In the genomic region with DNA sequence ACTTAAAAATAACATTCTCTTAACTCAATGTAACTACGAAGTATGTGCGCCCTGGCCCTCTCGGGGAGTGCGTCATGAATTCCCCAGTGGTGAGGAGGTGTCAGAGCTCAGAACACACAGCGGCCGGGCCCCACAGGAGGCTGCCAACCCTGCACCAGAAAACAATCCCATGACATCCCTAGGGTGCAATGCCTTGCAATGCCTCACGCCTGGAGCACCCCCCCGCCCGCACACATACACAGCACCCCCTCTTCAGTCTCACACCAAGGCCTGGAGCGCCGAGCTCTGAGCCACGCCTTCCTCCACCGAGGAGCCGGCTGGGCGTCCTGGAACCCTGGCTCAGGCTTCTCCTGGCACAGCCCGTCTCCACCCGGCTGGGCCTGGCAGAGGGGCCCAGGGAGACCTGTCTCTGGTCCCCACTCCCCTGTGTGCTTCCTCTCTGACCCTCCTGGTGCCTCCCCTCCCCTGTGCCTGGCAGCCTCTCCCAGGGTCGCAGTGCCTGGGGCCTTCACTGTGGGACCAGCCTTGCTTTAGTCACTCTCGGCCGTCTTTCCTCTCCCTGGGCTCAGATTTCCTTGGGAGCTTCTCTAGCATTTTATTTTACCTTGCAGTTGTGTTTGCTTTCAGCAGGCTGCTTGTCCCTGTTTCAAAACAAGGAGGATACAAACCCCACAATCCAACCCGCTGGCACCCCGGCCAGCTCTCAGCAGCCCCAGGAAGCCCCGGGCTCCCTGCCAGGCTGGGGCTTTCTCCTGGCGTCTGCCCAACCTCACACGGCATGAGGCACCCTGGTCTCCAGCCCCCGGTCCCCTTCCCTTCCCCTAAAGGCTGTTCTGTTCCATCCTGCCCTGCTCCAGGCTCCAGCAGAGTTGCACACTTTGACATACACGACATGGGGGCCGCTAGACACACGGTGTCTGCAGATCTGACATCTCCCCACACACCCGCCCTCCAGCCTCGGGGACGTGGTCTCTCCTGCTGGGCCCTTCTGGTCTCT, we compare ENCODE assay signal across 11 cellular contexts.
DNase-seq lines count a peak whose midpoint lies in the region; ATAC-seq and TF ChIP-seq lines count a peak whose summit lies in the region.
"Had no signal": no experiment of that assay in that cellular context is flagged by ENCODE, and none has a peak within 500 bp of the region (broad histone marks: within the 10 kb centered on the region; RNA-seq: fewer than 3 reads in every experiment).

No MANE protein-coding gene starts in this region.

- 44 to 55% (median 49%) methylated on average over 26 to 32 of the region's 32 CpGs for whole genome bisulfite sequencing in stomach, 5 donors

- peak; percentile 80 for DNase-seq in ELR (ENCODE audit: low read depth)
- peak; percentile 34 for DNase-seq in NCI-H1105 treated with DMSO at 0.1 percent for 48 hours (lab: John Stamatoyannopoulos, UW)
- peak; percentile 24 for DNase-seq in fibroblast of pulmonary artery (ENCODE audit: low read depth)
- no peak for DNase-seq in stomach
- no peak for DNase-seq in natural killer cell treated with Interleukin-12 subunit alpha and Interleukin-12 subunit beta and Interleukin-15 and Interleukin-18, amount 100 ng/mL, for 72 hours (ENCODE audit: low spot score)
- DNase-seq in SIG-M5 (lab: John Stamatoyannopoulos, UW), result no peak
- DNase-seq in hippocampal formation (lab: John Stamatoyannopoulos, UW), result no peak
- DNase-seq: activated CD4-positive, alpha-beta T cell treated with anti-CD3 and anti-CD28 coated beads for 36 hours; activated gamma-delta T cell treated with Interleukin-2 at 50 U/mL for 16 hours; effector memory CD4-positive, alpha-beta T cell; mucosa of descending colon had no signal

- no peaks in the 10 kb centered on the region for H3K4me1 ChIP-seq in stomach

- H3K9me3 Mint-ChIP-seq in natural killer cell treated with Interleukin-12 subunit alpha and Interleukin-12 subunit beta and Interleukin-15 and Interleukin-18, amount 100 ng/mL, for 72 hours, result no peaks in the 10 kb centered on the region

- no peaks in the 10 kb centered on the region for H3K36me3 Mint-ChIP-seq in natural killer cell treated with Interleukin-12 subunit alpha and Interleukin-12 subunit beta and Interleukin-15 and Interleukin-18, amount 100 ng/mL, for 72 hours

- TF ChIP-seq CTCF in fibroblast of pulmonary artery (IDR thresholded peaks at IDR 0.05; ENCODE audit: low read length, missing control alignments), result no peak
- TF ChIP-seq CTCF in stomach (IDR thresholded peaks at IDR 0.05), result no peak

- no peak for TF ChIP-seq POLR2A in stomach (IDR thresholded peaks at IDR 0.05)

- no peaks in the 10 kb centered on the region for H3K36me3 ChIP-seq in stomach

- H3K4me1 Mint-ChIP-seq in natural killer cell treated with Interleukin-12 subunit alpha and Interleukin-12 subunit beta and Interleukin-15 and Interleukin-18, amount 100 ng/mL, for 72 hours (ENCODE audit: low read depth in 2 of 2), result peaks cover 0 to 3% of the 10 kb centered on the region in 2 donors
- H3K4me1 Mint-ChIP-seq: activated CD4-positive, alpha-beta T cell treated with anti-CD3 and anti-CD28 coated beads for 36 hours had no signal

- H3K27me3 ChIP-seq in stomach, result peaks cover 3 to 87% (median 37%) of the 10 kb centered on the region in 3 donors

- H3K27me3 Mint-ChIP-seq in natural killer cell treated with Interleukin-12 subunit alpha and Interleukin-12 subunit beta and Interleukin-15 and Interleukin-18, amount 100 ng/mL, for 72 hours, result peaks cover 18 to 28% of the 10 kb centered on the region in 2 donors

- no peak overlapping the region for H3K4me3 Mint-ChIP-seq in natural killer cell treated with Interleukin-12 subunit alpha and Interleukin-12 subunit beta and Interleukin-15 and Interleukin-18, amount 100 ng/mL, for 72 hours
- H3K4me3 Mint-ChIP-seq: activated CD4-positive, alpha-beta T cell treated with anti-CD3 and anti-CD28 coated beads for 36 hours had no signal

- no peaks in the 10 kb centered on the region for H3K9me3 ChIP-seq in stomach
- H3K9me3 ChIP-seq: mucosa of descending colon had no signal

- intact Hi-C loops in stomach (cut with DNase I; ENCODE audit: low total_unique reads), result no loop called here

- H3K4me3 ChIP-seq in fibroblast of pulmonary artery (replicated peaks; ENCODE audit: low read depth, low read length) (no peak overlapping the region), stomach (no peak overlapping the region)
- H3K4me3 ChIP-seq: mucosa of descending colon had no signal

- no peak overlapping the region for H3K27ac Mint-ChIP-seq in natural killer cell treated with Interleukin-12 subunit alpha and Interleukin-12 subunit beta and Interleukin-15 and Interleukin-18, amount 100 ng/mL, for 72 hours
- H3K27ac Mint-ChIP-seq: activated CD4-positive, alpha-beta T cell treated with anti-CD3 and anti-CD28 coated beads for 36 hours had no signal

- no peak for TF ChIP-seq EP300 in stomach (IDR thresholded peaks at IDR 0.05)

- H3K27ac ChIP-seq in stomach, result peak overlapping the region in 3 of 5 donors; percentile 46 to 59 (median 46)

- no peak for ATAC-seq in natural killer cell treated with Interleukin-12 subunit alpha and Interleukin-12 subunit beta and Interleukin-15 and Interleukin-18, amount 100 ng/mL, for 72 hours
- ATAC-seq: activated CD4-positive, alpha-beta T cell treated with anti-CD3 and anti-CD28 coated beads for 36 hours; mucosa of descending colon had no signal

Comparison
In these comparisons a context has a peak if more than half of its experiments do, and no peak if none do; other contexts are left out.
1. DNase-seq: peak in ELR (single experiment), NCI-H1105 treated with DMSO at 0.1 percent for 48 hours (single experiment) and fibroblast of pulmonary artery (single experiment); none in stomach (single experiment), natural killer cell treated with Interleukin-12 subunit alpha and Interleukin-12 subunit beta and Interleukin-15 and Interleukin-18, amount 100 ng/mL, for 72 hours (single experiment), SIG-M5 (single experiment) and hippocampal formation (0 of 2).